8 cellular contexts compared by ENCODE assay signal in genomic region chr3:184289426-184289938, GRCh38. TPM values are rescaled to one million over a fixed set of nuclear protein-coding genes. Genes with fewer than 3 reads are reported as not detected.
DNase-seq lines count a peak whose midpoint lies in the region; TF ChIP-seq lines count a peak whose summit lies in the region.

No MANE protein-coding gene starts in this region.

- DNase-seq in BE2C (peak; percentile 81), HCEC 1CT (peak; percentile 38), NCI-H524 (lab: John Stamatoyannopoulos, UW) (peak; percentile 80 to 82), dermis microvascular lymphatic vessel endothelial cell (ENCODE audit: low read depth in 2 of 2) (peak; percentile 28 to 53), medulla oblongata (ENCODE audit: extremely low spot score) (peak; percentile 40), T1000 (lab: John Stamatoyannopoulos, UW) (no peak)
- DNase-seq in activated CD4-positive, alpha-beta T cell treated with anti-CD3 and anti-CD28 coated beads, Interleukin-2, amount 10 ng/mL, durations not matched to agents 7 days and 5 days: peak; percentile 66
- peak; percentile 46 for DNase-seq in stimulated activated CD8-positive, alpha-beta memory T cell treated with anti-CD3 and anti-CD28 coated beads, Interleukin-7, amount 100 ng/mL, for 24 hours (ENCODE audit: low read depth)

- H3K36me3 Mint-ChIP-seq in activated CD4-positive, alpha-beta T cell treated with anti-CD3 and anti-CD28 coated beads, Interleukin-2, amount 10 ng/mL, durations not matched to agents 7 days and 5 days (ENCODE audit: low read depth): no peaks in the 10 kb centered on the region

- no peak overlapping the region for H3K4me3 ChIP-seq in BE2C (ENCODE audit: low read depth, low read length)

- no peak overlapping the region for H3K27ac Mint-ChIP-seq in activated CD4-positive, alpha-beta T cell treated with anti-CD3 and anti-CD28 coated beads, Interleukin-2, amount 10 ng/mL, durations not matched to agents 7 days and 5 days

- no peaks in the 10 kb centered on the region for H3K36me3 ChIP-seq in BE2C

- no peaks in the 10 kb centered on the region for H3K4me1 ChIP-seq in BE2C

- no peak overlapping the region for H3K4me3 Mint-ChIP-seq in activated CD4-positive, alpha-beta T cell treated with anti-CD3 and anti-CD28 coated beads, Interleukin-2, amount 10 ng/mL, durations not matched to agents 7 days and 5 days

- peaks cover 7% of the 10 kb centered on the region for H3K27me3 Mint-ChIP-seq in activated CD4-positive, alpha-beta T cell treated with anti-CD3 and anti-CD28 coated beads, Interleukin-2, amount 10 ng/mL, durations not matched to agents 7 days and 5 days

- CTCF ChIA-PET in activated CD4-positive, alpha-beta T cell treated with anti-CD3 and anti-CD28 coated beads, Interleukin-2, amount 10 ng/mL, durations not matched to agents 7 days and 5 days (lab: Charles Lee): interaction anchor here (0.6 to 1.1 kb wide), 5 partner anchors 10 to 394 kb away, joined by 3 to 6 read pairs (median 3); no protein-coding TSS in a partner anchor

- no peaks in the 10 kb centered on the region for H3K9me3 Mint-ChIP-seq in activated CD4-positive, alpha-beta T cell treated with anti-CD3 and anti-CD28 coated beads, Interleukin-2, amount 10 ng/mL, durations not matched to agents 7 days and 5 days

- H3K4me1 Mint-ChIP-seq in activated CD4-positive, alpha-beta T cell treated with anti-CD3 and anti-CD28 coated beads, Interleukin-2, amount 10 ng/mL, durations not matched to agents 7 days and 5 days: peaks cover 4% of the 10 kb centered on the region

- no peaks in the 10 kb centered on the region for H3K9me3 ChIP-seq in BE2C

- POLR2A ChIA-PET in activated CD4-positive, alpha-beta T cell treated with anti-CD3 and anti-CD28 coated beads, Interleukin-2, amount 10 ng/mL, durations not matched to agents 7 days and 5 days (lab: Charles Lee): no interaction called here

- peak; percentile 84 for TF ChIP-seq CTCF in BE2C (IDR thresholded peaks at IDR 0.05; ENCODE audit: low read depth, low read length)

- H3K27me3 ChIP-seq in BE2C: no peaks in the 10 kb centered on the region

RNA-seq across cellular contexts. Expression of gene PSMD2, which starts 9.6 kb away (rescaled TPM):
- polyA plus RNA-seq in BE2C (2012; ENCODE audit: insufficient read depth, insufficient read length, low read depth): 356 TPM
- total RNA-seq in activated CD4-positive, alpha-beta T cell treated with anti-CD3 and anti-CD28 coated beads, Interleukin-2, amount 10 ng/mL, durations not matched to agents 7 days and 5 days: 100 to 1,000 TPM; 188 to 193 TPM
- total RNA-seq in dermis microvascular lymphatic vessel endothelial cell: 428 and 463 TPM in 2 replicates

RNA-seq across cellular contexts. Expression of gene ECE2, which starts 13.7 kb away (rescaled TPM):
- polyA plus RNA-seq in BE2C (2012; ENCODE audit: insufficient read depth, insufficient read length, low read depth): 2.0 TPM
- not detected for total RNA-seq in activated CD4-positive, alpha-beta T cell treated with anti-CD3 and anti-CD28 coated beads, Interleukin-2, amount 10 ng/mL, durations not matched to agents 7 days and 5 days
- total RNA-seq in dermis microvascular lymphatic vessel endothelial cell: not detected in 2 replicates

RNA-seq across cellular contexts. Expression of gene EIF4G1, which starts 24.9 kb away (rescaled TPM):
- polyA plus RNA-seq in BE2C (2012; ENCODE audit: insufficient read depth, insufficient read length, low read depth): 549 TPM
- 100 to 1,000 TPM; 269 to 300 TPM for total RNA-seq in activated CD4-positive, alpha-beta T cell treated with anti-CD3 and anti-CD28 coated beads, Interleukin-2, amount 10 ng/mL, durations not matched to agents 7 days and 5 days
- 212 and 278 TPM in 2 replicates for total RNA-seq in dermis microvascular lymphatic vessel endothelial cell

RNA-seq across cellular contexts. Expression of gene CAMK2N2, which starts 28.1 kb away (rescaled TPM):
- 12.8 TPM for polyA plus RNA-seq in BE2C (2012; ENCODE audit: insufficient read depth, insufficient read length, low read depth)
- not detected for total RNA-seq in activated CD4-positive, alpha-beta T cell treated with anti-CD3 and anti-CD28 coated beads, Interleukin-2, amount 10 ng/mL, durations not matched to agents 7 days and 5 days
- not detected in 2 replicates for total RNA-seq in dermis microvascular lymphatic vessel endothelial cell

RNA-seq across cellular contexts. Expression of gene EEF1AKMT4, which starts 40.0 kb away (rescaled TPM):
- 70.9 TPM for polyA plus RNA-seq in BE2C (2012; ENCODE audit: insufficient read depth, insufficient read length, low read depth)
- 1 to 10 TPM; 4.2 to 4.7 TPM for total RNA-seq in activated CD4-positive, alpha-beta T cell treated with anti-CD3 and anti-CD28 coated beads, Interleukin-2, amount 10 ng/mL, durations not matched to agents 7 days and 5 days
- 3.5 and 4.7 TPM in 2 replicates for total RNA-seq in dermis microvascular lymphatic vessel endothelial cell
